1 cellular context compared by ENCODE assay signal in genomic region chr19:48717059-48717395, GRCh38.
TF ChIP-seq lines count a peak whose summit lies in the region.

No MANE protein-coding gene starts in this region.

TF ChIP-seq in GM23338, 12 proteins besides CTCF, POLR2A, EP300 and RAD21 (continued from another document):
- TF ChIP-seq ZNF462 (CRISPR knock-in tag; IDR thresholded peaks at IDR 0.05) = no peak
